ENCODE assay signal across 9 cellular contexts in the genomic region with DNA sequence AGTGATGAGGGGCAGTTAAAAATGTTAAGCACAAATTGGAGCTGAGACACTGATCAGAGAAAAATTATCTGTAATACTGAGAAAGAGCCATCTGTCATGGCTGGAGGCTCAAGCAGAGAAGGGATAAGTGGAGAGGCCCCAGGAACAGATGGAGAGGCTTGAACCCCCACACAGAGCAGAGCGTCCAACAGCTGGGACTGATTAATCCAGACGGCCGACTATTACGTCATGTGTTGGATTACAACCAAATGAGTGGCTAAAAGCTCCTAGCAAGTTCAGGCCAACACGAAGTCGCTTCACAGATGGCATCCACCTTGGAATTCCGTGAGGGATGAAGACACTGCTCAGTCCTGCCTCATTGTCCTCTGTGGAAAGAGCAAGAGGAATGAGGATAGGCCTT. TPM values are rescaled to one million over a fixed set of nuclear protein-coding genes. Genes with fewer than 3 reads are reported as not detected.
DNase-seq lines count a peak whose midpoint lies in the region; ATAC-seq, FAIRE-seq and TF ChIP-seq lines count a peak whose summit lies in the region.
"Had no signal": no experiment of that assay in that cellular context is flagged by ENCODE, and none has a peak within 500 bp of the region (broad histone marks: within the 10 kb centered on the region; RNA-seq: fewer than 3 reads in every experiment).

No MANE protein-coding gene starts in this region.

- no peak overlapping the region for H2AFZ ChIP-seq in keratinocyte (ENCODE audit: control insufficient read depth, low read length)

- no peaks in the 10 kb centered on the region for H4K20me1 ChIP-seq in keratinocyte (ENCODE audit: control insufficient read depth, extremely low read depth, insufficient read depth, low read length)

- 64 to 89% (median 80%) methylated on average over 2 to 7 of the region's 7 CpGs for WGBS in adrenal gland, 4 donors

- no peaks in the 10 kb centered on the region for H3K27me3 ChIP-seq in keratinocyte (ENCODE audit: control insufficient read depth, extremely low read depth, insufficient read depth, low read length)
- no peaks in the 10 kb centered on the region for H3K27me3 ChIP-seq in adrenal gland

- H3K4me1 ChIP-seq in keratinocyte (ENCODE audit: control insufficient read depth, extremely low read depth, insufficient read depth, low read length) (peaks cover 49% of the 10 kb centered on the region), adrenal gland (replicated peaks in 1 of 2) (no peaks in the 10 kb centered on the region)

- no peaks in the 10 kb centered on the region for H3K9me1 ChIP-seq in keratinocyte (ENCODE audit: control insufficient read depth, extremely low read depth, insufficient read depth, low read length)

- peak overlapping the region; percentile 14 for H3K4me2 ChIP-seq in keratinocyte (ENCODE audit: control insufficient read depth, extremely low read depth, insufficient read depth, low read depth, low read length)

- no peaks in the 10 kb centered on the region for H3K79me2 ChIP-seq in keratinocyte (ENCODE audit: control insufficient read depth, insufficient read depth, low read length)

- dilution Hi-C loops in keratinocyte (cut with MboI; ENCODE audit: extremely low pct_ligation_motif_present, low sequenced_read_pairs), result no loop called here

- no peak overlapping the region for H3K4me3 ChIP-seq in AG10803 (ENCODE audit: low read length)
- no peak overlapping the region for H3K4me3 ChIP-seq in astrocyte of the spinal cord (ENCODE audit: low read depth, low read length)
- no peak overlapping the region for H3K4me3 ChIP-seq in keratinocyte (ENCODE audit: control insufficient read depth in 2 of 3, extremely low read depth in 1 of 3, insufficient read depth in 2 of 3, low read depth in 1 of 3, low read length in 3 of 3)
- no peak overlapping the region for H3K4me3 ChIP-seq in adrenal gland

- no peak for TF ChIP-seq CTCF in AG10803 (conservative IDR thresholded peaks at IDR 0.05; ENCODE audit: low read length)
- TF ChIP-seq CTCF in astrocyte of the spinal cord (IDR thresholded peaks at IDR 0.05; ENCODE audit: low read depth, low read length), result no peak
- TF ChIP-seq CTCF in keratinocyte (optimal IDR thresholded peaks at IDR 0.05 in 1 of 3, IDR thresholded peaks at IDR 0.05 in 1 of 3, conservative IDR thresholded peaks at IDR 0.05 in 1 of 3; ENCODE audit: extremely low read depth in 1 of 3, insufficient read depth in 2 of 3, low read length in 3 of 3), result no peak
- TF ChIP-seq CTCF in adrenal gland (IDR thresholded peaks at IDR 0.05), result no peak

- H3K27ac ChIP-seq in keratinocyte (ENCODE audit: control insufficient read depth, insufficient read depth, low read length), result peak overlapping the region; percentile 78
- H3K27ac ChIP-seq in adrenal gland, result no peak overlapping the region

- H3K9me3 ChIP-seq in keratinocyte (ENCODE audit: control insufficient read depth, low read depth, low read length), result no peaks in the 10 kb centered on the region
- H3K9me3 ChIP-seq in adrenal gland (replicated peaks in 1 of 3), result no peaks in the 10 kb centered on the region

- H3K36me3 ChIP-seq in keratinocyte (ENCODE audit: control insufficient read depth in 2 of 2, extremely low read depth in 1 of 2, insufficient read depth in 2 of 2, low read length in 2 of 2), result no peaks in the 10 kb centered on the region
- H3K36me3 ChIP-seq in adrenal gland (replicated peaks in 1 of 2), result no peaks in the 10 kb centered on the region

- no peak for TF ChIP-seq POLR2A in adrenal gland (IDR thresholded peaks at IDR 0.05)

- in situ Hi-C loops in astrocyte of the spinal cord (cut with HindIII; ENCODE audit: low sequenced_read_pairs), result no loop called here

- peak overlapping the region; percentile 35 for H3K9ac ChIP-seq in keratinocyte (ENCODE audit: control insufficient read depth, extremely low read depth, insufficient read depth, low read length)

- intact Hi-C loops in adrenal gland (cut with DNase I), result no loop called here

- FAIRE-seq in keratinocyte (lab: Jason Lieb, UNC), result peak; percentile 23

- DNase-seq in AG10803 (ENCODE audit: low read depth) (peak; percentile 97), M059J (ENCODE audit: low read depth) (peak; percentile 91), astrocyte of the spinal cord (ENCODE audit: low read depth, low spot score) (peak; percentile 84), keratinocyte (ENCODE audit: low read depth, low spot score) (no peak), adrenal gland (no peak), amniotic stem cell (lab: John Stamatoyannopoulos, UW) (no peak)
- DNase-seq in NK-92 treated with Interleukin-12 subunit alpha and Interleukin-12 subunit beta, amount 100 ng/mL, for 24 hours (lab: John Stamatoyannopoulos, UW), result no peak
- DNase-seq: left cardiac atrium had no signal

- no peak for ATAC-seq in HG02623 (IDR thresholded peaks at IDR 0.05; ENCODE audit: unreplicated experiment)

RNA-seq across cellular contexts. Expression of gene ATXN3L, which starts 57.7 kb away (rescaled TPM):
- not detected in 2 replicates for total RNA-seq in M059J (2014; rRNA removed; shearing (Covaris generic))
- polyA plus RNA-seq in keratinocyte, result not detected in 3 replicates
- polyA plus RNA-seq in keratinocyte (2011; ENCODE audit: low read depth), result not detected
- polyA plus RNA-seq in keratinocyte (2011; cell fraction: cytosol; rRNA removed), result not detected in 2 replicates
- not detected in 2 replicates for polyA plus RNA-seq in keratinocyte (2011; cell fraction: nucleus; rRNA removed)
- polyA plus RNA-seq in keratinocyte (2012; ENCODE audit: low replicate concordance), result not detected in 2 replicates
- not detected in 3 replicates for polyA minus RNA-seq in keratinocyte
- not detected for polyA minus RNA-seq in keratinocyte (2011; cell fraction: cytosol; rRNA and poly(A)+ RNA removed)
- polyA minus RNA-seq in keratinocyte (2011; cell fraction: nucleus; rRNA and poly(A)+ RNA removed), result not detected in 2 replicates
- not detected for total RNA-seq in adrenal gland
- not detected for polyA plus RNA-seq in adrenal gland
- total RNA-seq: left cardiac atrium had no signal

Comparison
In these comparisons a context has a peak if more than half of its experiments do, and no peak if none do; other contexts are left out.
1. DNase-seq: peak in AG10803 (single experiment), M059J (single experiment) and astrocyte of the spinal cord (single experiment); none in keratinocyte (single experiment), NK-92 treated with Interleukin-12 subunit alpha and Interleukin-12 subunit beta, amount 100 ng/mL, for 24 hours (single experiment), adrenal gland (0 of 7) and amniotic stem cell (single experiment).